In genomic region chr10:93954299-93954698, GRCh38 we compare ENCODE assay signal across 22 cellular contexts. TPM values are rescaled to one million over a fixed set of nuclear protein-coding genes. Genes with fewer than 3 reads are reported as not detected.
DNase-seq lines count a peak whose midpoint lies in the region; ATAC-seq, FAIRE-seq and TF ChIP-seq lines count a peak whose summit lies in the region.
"Had no signal": no experiment of that assay in that cellular context is flagged by ENCODE, and none has a peak within 500 bp of the region (broad histone marks: within the 10 kb centered on the region; RNA-seq: fewer than 3 reads in every experiment).

No MANE protein-coding gene starts in this region.

- no peak overlapping the region for H2BK5ac ChIP-seq in mesenchymal stem cell (ENCODE audit: low read depth, low read length, poor library complexity, severe bottlenecking)

- ATAC-seq in Panc1 (peak; percentile 37), GM21526 (IDR thresholded peaks at IDR 0.05; ENCODE audit: low FRiP score, unreplicated experiment) (no peak)
- ATAC-seq: GM12878, HCT116 had no signal

- intact Hi-C loops in Panc1 (cut with micrococcal nuclease; ENCODE audit: unreplicated experiment) = no loop called here
- intact Hi-C loops in Caco-2 (cut with micrococcal nuclease; ENCODE audit: unreplicated experiment) = no loop called here

- peak overlapping the region in 1 of 2 experiments; percentile 64 for H3K18ac ChIP-seq in mesenchymal stem cell (ENCODE audit: low read depth in 1 of 2, low read length in 2 of 2)

- no peak overlapping the region for H4K91ac ChIP-seq in mesenchymal stem cell (ENCODE audit: low read length)

- H3K23ac ChIP-seq in mesenchymal stem cell (ENCODE audit: low read length in 2 of 2) = no peak overlapping the region

- no peak overlapping the region for H2AFZ ChIP-seq in mesenchymal stem cell (ENCODE audit: low read depth, low read length)

- H3K27ac ChIP-seq in Panc1 (ENCODE audit: low read length) (no peak overlapping the region), mesenchymal stem cell (ENCODE audit: low read length, poor library complexity, severe bottlenecking) (peak overlapping the region; percentile 18), suprapubic skin (no peak overlapping the region)
- H3K27ac ChIP-seq: C4-2B had no signal

- TF ChIP-seq CTCF in Panc1 (IDR thresholded peaks at IDR 0.05) (no peak), bronchial epithelial cell (IDR thresholded peaks at IDR 0.05; ENCODE audit: insufficient read depth, low read length, severe bottlenecking) (no peak), Caco-2 (IDR thresholded peaks at IDR 0.05; ENCODE audit: insufficient read depth in 1 of 2, low read depth in 1 of 2, low read length in 1 of 2, severe bottlenecking in 1 of 2, unreplicated experiment in 1 of 2) (no peak), suprapubic skin (IDR thresholded peaks at IDR 0.05) (no peak)

- POLR2A ChIA-PET in Panc1 (lab: Charles Lee) (interaction anchor here (0.5 to 0.6 kb wide), 2 partner anchors 15 to 31 kb away, joined by 5 to 7 read pairs; no protein-coding TSS in a partner anchor), Caco-2 (lab: Charles Lee) (no interaction called here)

- H3K36me3 Mint-ChIP-seq in Caco-2 (ENCODE audit: insufficient read depth, unreplicated experiment) = no peaks in the 10 kb centered on the region

- H3K27me3 Mint-ChIP-seq in Caco-2 (ENCODE audit: insufficient read depth, unreplicated experiment) = no peaks in the 10 kb centered on the region

- no peaks in the 10 kb centered on the region for H3K27me3 ChIP-seq in Panc1 (ENCODE audit: control insufficient read depth, insufficient read depth, low read length)
- no peaks in the 10 kb centered on the region for H3K27me3 ChIP-seq in bronchial epithelial cell (ENCODE audit: control insufficient read depth, insufficient read depth, low read length)
- no peaks in the 10 kb centered on the region for H3K27me3 ChIP-seq in mesenchymal stem cell (ENCODE audit: control insufficient read depth in 1 of 2, insufficient read depth in 1 of 2, low read length in 2 of 2)
- no peaks in the 10 kb centered on the region for H3K27me3 ChIP-seq in Caco-2 (replicated peaks; ENCODE audit: control insufficient read depth, insufficient read depth, low read length)
- H3K27me3 ChIP-seq in suprapubic skin = no peaks in the 10 kb centered on the region

- no peak overlapping the region for H3K4me3 ChIP-seq in Panc1 (ENCODE audit: low read depth in 2 of 2, low read length in 2 of 2)
- no peak overlapping the region for H3K4me3 ChIP-seq in bronchial epithelial cell (ENCODE audit: low read depth, low read length)
- H3K4me3 ChIP-seq in mesenchymal stem cell (ENCODE audit: insufficient read depth in 1 of 2, low read depth in 1 of 2, low read length in 2 of 2) = no peak overlapping the region
- H3K4me3 ChIP-seq in Caco-2 (ENCODE audit: low read depth, low read length) = no peak overlapping the region
- H3K4me3 ChIP-seq in suprapubic skin = no peak overlapping the region
- H3K4me3 ChIP-seq: GM12878 had no signal

- H3K36me3 ChIP-seq in Panc1 (ENCODE audit: control insufficient read depth, insufficient read depth, low read length) (no peaks in the 10 kb centered on the region), bronchial epithelial cell (ENCODE audit: control insufficient read depth, insufficient read depth, low read length) (no peaks in the 10 kb centered on the region), mesenchymal stem cell (ENCODE audit: control insufficient read depth in 1 of 2, insufficient read depth in 2 of 2, low read depth in 1 of 2, low read length in 2 of 2) (no peaks in the 10 kb centered on the region), Caco-2 (ENCODE audit: control insufficient read depth, insufficient read depth, low read length) (no peaks in the 10 kb centered on the region), suprapubic skin (no peaks in the 10 kb centered on the region)

- no peak overlapping the region for H3K4me3 Mint-ChIP-seq in Caco-2 (ENCODE audit: unreplicated experiment)

- no peak overlapping the region for H2BK120ac ChIP-seq in mesenchymal stem cell (ENCODE audit: low read depth, low read length)

- H2BK15ac ChIP-seq in mesenchymal stem cell (ENCODE audit: low read depth, poor library complexity, severe bottlenecking) = no peak overlapping the region

- H4K8ac ChIP-seq in mesenchymal stem cell (ENCODE audit: low read length) = no peak overlapping the region

- no peak overlapping the region for H2AK5ac ChIP-seq in mesenchymal stem cell (ENCODE audit: low read length, severe bottlenecking)

- no peak for TF ChIP-seq EP300 in suprapubic skin (IDR thresholded peaks at IDR 0.05)

- H2BK12ac ChIP-seq in mesenchymal stem cell (ENCODE audit: low read length in 2 of 2) = no peak overlapping the region

- CTCF ChIA-PET in Panc1 (lab: Charles Lee) (interaction anchor here (0.6 kb wide), 1 partner anchor 132 kb away, joined by 3 read pairs; no protein-coding TSS in a partner anchor), Caco-2 (lab: Charles Lee) (interaction anchor here (0.6 kb wide), 1 partner anchor 834 kb away, joined by 3 read pairs; no protein-coding TSS in a partner anchor)

- H3K9me3 Mint-ChIP-seq in Caco-2 (ENCODE audit: unreplicated experiment) = no peaks in the 10 kb centered on the region

- H3K4ac ChIP-seq in mesenchymal stem cell (ENCODE audit: low read depth in 1 of 2, low read length in 2 of 2) = no peak overlapping the region

- no peak overlapping the region for H3K14ac ChIP-seq in mesenchymal stem cell (ENCODE audit: low read length in 2 of 2)

- H3K4me1 ChIP-seq in Panc1 (ENCODE audit: control insufficient read depth, insufficient read depth, low read length) (peaks cover 5% of the 10 kb centered on the region; the same call in 1 of the 2 replicates), mesenchymal stem cell (ENCODE audit: control insufficient read depth, insufficient read depth, low read depth, low read length) (peaks cover 1% of the 10 kb centered on the region), Caco-2 (no peaks in the 10 kb centered on the region), suprapubic skin (no peaks in the 10 kb centered on the region)

- H3K9me3 ChIP-seq in Panc1 (ENCODE audit: control insufficient read depth, insufficient read depth, low read depth, low read length) = no peaks in the 10 kb centered on the region
- H3K9me3 ChIP-seq in mesenchymal stem cell (ENCODE audit: control insufficient read depth, low read length) = no peaks in the 10 kb centered on the region
- H3K9me3 ChIP-seq in Caco-2 = no peaks in the 10 kb centered on the region
- no peaks in the 10 kb centered on the region for H3K9me3 ChIP-seq in suprapubic skin

- in situ Hi-C loops in Panc1 (cut with HindIII; ENCODE audit: low pct_unique_long_range_greater_than_20kb, low sequenced_read_pairs) = no loop called here

- no peak overlapping the region for H3K27ac Mint-ChIP-seq in Caco-2 (ENCODE audit: unreplicated experiment)

- no peak overlapping the region for H3K4me2 ChIP-seq in mesenchymal stem cell (ENCODE audit: low read length, poor library complexity, severe bottlenecking)

- 100% methylated on average over 2 of the region's 8 CpGs for WGBS in mesenchymal stem cell
- WGBS in suprapubic skin = 95% methylated on average over 8 of the region's 8 CpGs

- peak overlapping the region; percentile 17 for H3K9ac ChIP-seq in mesenchymal stem cell (ENCODE audit: low read length)

- BruUV-seq in Panc1 (replicated peaks; lab: Mats Ljungman, UMichigan) (no TSS peak), Caco-2 (replicated peaks; lab: Mats Ljungman, UMichigan) (no TSS peak)

- H3K79me1 ChIP-seq in mesenchymal stem cell (replicated peaks; ENCODE audit: low read length, poor library complexity, severe bottlenecking) = no peaks in the 10 kb centered on the region

- no peak for FAIRE-seq in bronchial epithelial cell (lab: Jason Lieb, UNC)
- FAIRE-seq: GM12878 had no signal

- DNase-seq in ELR (ENCODE audit: low read depth) (peak; percentile 75), Panc1 (ENCODE audit: low read depth, low spot score) (peak; percentile 20), bronchial epithelial cell (ENCODE audit: low read depth) (peak; percentile 70), mesenchymal stem cell (no peak), NCI-H446 (lab: John Stamatoyannopoulos, UW) (no peak), Caco-2 (no peak), suprapubic skin (ENCODE audit: low spot score in 2 of 2) (no peak)
- DNase-seq: AML-193, DMS 273 treated with DMSO at 0.1 percent for 48 hours, DND-41, GOT3, KBM-7, NCI-H1417, NCI-H187, NCI-H2227 treated with DMSO at 0.1 percent for 48 hours, NCI-H524, NCI-H82, OCI-M1 had no signal

- no peak for TF ChIP-seq POLR2A in suprapubic skin (IDR thresholded peaks at IDR 0.05)

- H3K4me1 Mint-ChIP-seq in Caco-2 (ENCODE audit: low read depth, unreplicated experiment) = no peaks in the 10 kb centered on the region

RNA-seq across cellular contexts. Expression of gene PLCE1, which starts 39.4 kb away (rescaled TPM):
- total RNA-seq in Panc1 (2021; ENCODE audit: unreplicated experiment) (39.7 TPM), bronchial epithelial cell (0.26 and 1.0 TPM in 2 replicates), Caco-2 (2022) (10.7 and 12.8 TPM in 2 replicates), suprapubic skin (1 to 10 TPM; 1.0 to 2.8 (median 1.6) TPM)
- polyA plus RNA-seq in Panc1 (2012; ENCODE audit: insufficient read length) = 19.4 TPM
- 1.3 TPM for polyA plus RNA-seq in mesenchymal stem cell (2013, experiment 1 of 2)
- 1.0 TPM for polyA plus RNA-seq in mesenchymal stem cell (2013, experiment 2 of 2)

Comparison
In these comparisons a context has a peak if more than half of its experiments do, and no peak if none do; other contexts are left out.
1. DNase-seq: peak in ELR (single experiment), Panc1 (single experiment) and bronchial epithelial cell (single experiment); none in mesenchymal stem cell (single experiment), NCI-H446 (0 of 2), Caco-2 (0 of 2) and suprapubic skin (0 of 2).